20 cellular contexts compared by ENCODE assay signal in genomic region chr11:95301497-95301896, GRCh38.
DNase-seq lines count a peak whose midpoint lies in the region; ATAC-seq and TF ChIP-seq lines count a peak whose summit lies in the region.
"Had no signal": no experiment of that assay in that cellular context is flagged by ENCODE, and none has a peak within 500 bp of the region (broad histone marks: within the 10 kb centered on the region; RNA-seq: fewer than 3 reads in every experiment).

No MANE protein-coding gene starts in this region.

- intact Hi-C loops in body of pancreas (cut with DNase I): no loop called here
- intact Hi-C loops in esophagus squamous epithelium (cut with DNase I): no loop called here

- DNase-seq in DMS53 (lab: John Stamatoyannopoulos, UW): peak; percentile 72
- DNase-seq in NCI-H1105 treated with DMSO at 0.1 percent for 48 hours (lab: John Stamatoyannopoulos, UW): peak; percentile 47
- DNase-seq in body of pancreas: peak; percentile 31 to 78 (median 70)
- DNase-seq in esophagus squamous epithelium (lab: John Stamatoyannopoulos, UW): no peak
- DNase-seq in T1000 (lab: John Stamatoyannopoulos, UW): no peak
- DNase-seq: activated CD4-positive, CD25-positive, alpha-beta regulatory T cell; activated naive CD8-positive, alpha-beta T cell treated with anti-CD3 and anti-CD28 coated beads, Interleukin-2, amount 10 ng/mL, durations not matched to agents 7 days and 5 days; central memory CD4-positive, alpha-beta T cell; effector CD8-positive, alpha-beta T cell; H7; KBM-7; NCI-H1417; right cardiac atrium; Right ventricle myocardium superior; stimulated activated CD4-positive, alpha-beta T cell treated with anti-CD3 and anti-CD28 coated beads, Interleukin-1b, Interleukin-23, amount 100 ng/mL, for 48 hours; T-helper 2 cell had no signal

- H3K79me2 ChIP-seq in parathyroid adenoma: no peaks in the 10 kb centered on the region

- TF ChIP-seq CTCF in body of pancreas (IDR thresholded peaks at IDR 0.05) (no peak), parathyroid adenoma (IDR thresholded peaks at IDR 0.05) (no peak), esophagus squamous epithelium (IDR thresholded peaks at IDR 0.05) (no peak)

- no peak overlapping the region for H3K4me2 ChIP-seq in parathyroid adenoma (ENCODE audit: low read length)

- peaks cover 13% of the 10 kb centered on the region for H3K4me1 ChIP-seq in body of pancreas
- peaks cover 19% of the 10 kb centered on the region for H3K4me1 ChIP-seq in parathyroid adenoma
- peaks cover 0 to 4% (median 0%) of the 10 kb centered on the region in 3 donors for H3K4me1 ChIP-seq in esophagus squamous epithelium

- H3K27me3 ChIP-seq in body of pancreas: no peaks in the 10 kb centered on the region
- no peaks in the 10 kb centered on the region for H3K27me3 ChIP-seq in parathyroid adenoma (ENCODE audit: control insufficient read depth, insufficient read depth, low read length)
- H3K27me3 ChIP-seq in esophagus squamous epithelium: no peaks in the 10 kb centered on the region
- H3K27me3 ChIP-seq: neutrophil had no signal

- peak overlapping the region in 1 of 4 donors; percentile 42 for H3K27ac ChIP-seq in body of pancreas
- H3K27ac ChIP-seq in parathyroid adenoma: no peak overlapping the region
- no peak overlapping the region for H3K27ac ChIP-seq in esophagus squamous epithelium
- H3K27ac ChIP-seq: neutrophil had no signal

- 25 to 31% methylated on average over 4 of the region's 4 CpGs for WGBS in body of pancreas, 2 donors
- WGBS in esophagus squamous epithelium, 2 donors: 47 to 54% methylated on average over 4 of the region's 4 CpGs

- ATAC-seq in body of pancreas: peak; percentile 69
- ATAC-seq in GM18519 (IDR thresholded peaks at IDR 0.05; ENCODE audit: low FRiP score, unreplicated experiment): no peak
- no peak for ATAC-seq in HG03354 (IDR thresholded peaks at IDR 0.05; ENCODE audit: poor library complexity, severe bottlenecking, unreplicated experiment)
- ATAC-seq: right cardiac atrium had no signal

- H3K4me3 ChIP-seq in body of pancreas (no peak overlapping the region), parathyroid adenoma (ENCODE audit: low read depth, low read length) (no peak overlapping the region), esophagus squamous epithelium (no peak overlapping the region)

- H3K9ac ChIP-seq in parathyroid adenoma: no peak overlapping the region

- TF ChIP-seq POLR2A in body of pancreas (IDR thresholded peaks at IDR 0.05): no peak
- TF ChIP-seq POLR2A in esophagus squamous epithelium (IDR thresholded peaks at IDR 0.05): no peak

- H2AFZ ChIP-seq in parathyroid adenoma: peak overlapping the region; percentile 28

- H3K36me3 ChIP-seq in body of pancreas (replicated peaks in 1 of 2; ENCODE audit: insufficient read depth in 1 of 2, low read depth in 2 of 2) (no peaks in the 10 kb centered on the region), parathyroid adenoma (ENCODE audit: control insufficient read depth, insufficient read depth, low read length) (no peaks in the 10 kb centered on the region), esophagus squamous epithelium (no peaks in the 10 kb centered on the region)
- H3K36me3 ChIP-seq: neutrophil had no signal

- no peaks in the 10 kb centered on the region for H3K9me3 ChIP-seq in body of pancreas
- H3K9me3 ChIP-seq in parathyroid adenoma (ENCODE audit: control insufficient read depth, low read length): no peaks in the 10 kb centered on the region
- H3K9me3 ChIP-seq in esophagus squamous epithelium: no peaks in the 10 kb centered on the region
- H3K9me3 ChIP-seq: neutrophil had no signal

Comparison
In these comparisons a context has a peak if more than half of its experiments do, and no peak if none do; other contexts are left out.
1. DNase-seq: peak in DMS53 (single experiment), NCI-H1105 treated with DMSO at 0.1 percent for 48 hours (single experiment) and body of pancreas (4 of 4); none in esophagus squamous epithelium (single experiment) and T1000 (single experiment).